In genomic region chr3:100068758-100069345, GRCh38 we compare ENCODE assay signal across 8 cellular contexts. TPM values are rescaled to one million over a fixed set of nuclear protein-coding genes. Genes with fewer than 3 reads are reported as not detected.
A peak's percentile ranks its signal among the peaks of the same experiment; 100 is the strongest.
DNase-seq lines count a peak whose midpoint lies in the region; ATAC-seq and TF ChIP-seq lines count a peak whose summit lies in the region.

No MANE protein-coding gene starts in this region.

- BruUV-seq in Calu3 (replicated peaks; lab: Mats Ljungman, UMichigan): no TSS peak

- H3K9me2 ChIP-seq in Karpas-422 (replicated peaks; ENCODE audit: insufficient read depth, low read length): no peaks in the 10 kb centered on the region

- H3K9ac ChIP-seq in Karpas-422 (ENCODE audit: low read length): no peak overlapping the region

- no peaks in the 10 kb centered on the region for H3K36me3 ChIP-seq in Karpas-422 (ENCODE audit: insufficient read depth, low read length)

- no peaks in the 10 kb centered on the region for H3K27me3 Mint-ChIP-seq in Calu3 (ENCODE audit: unreplicated experiment)
- H3K27me3 Mint-ChIP-seq in activated T-cell treated with anti-CD3 and anti-CD28 coated beads, Interleukin-2, amount 50 U/mL, for 72 hours (ENCODE audit: low read depth): no peaks in the 10 kb centered on the region

- peak overlapping the region; percentile 10 for H3K4me2 ChIP-seq in Karpas-422 (ENCODE audit: low read depth, low read length, poor library complexity, severe bottlenecking)

- H3K27ac Mint-ChIP-seq in Calu3 (ENCODE audit: unreplicated experiment): no peak overlapping the region
- H3K27ac Mint-ChIP-seq in activated T-cell treated with anti-CD3 and anti-CD28 coated beads, Interleukin-2, amount 50 U/mL, for 72 hours: no peak overlapping the region

- H3K27me3 ChIP-seq in Karpas-422 (ENCODE audit: low read length): no peaks in the 10 kb centered on the region

- no peaks in the 10 kb centered on the region for H3K36me3 Mint-ChIP-seq in Calu3 (ENCODE audit: insufficient read depth, unreplicated experiment)
- no peaks in the 10 kb centered on the region for H3K36me3 Mint-ChIP-seq in activated T-cell treated with anti-CD3 and anti-CD28 coated beads, Interleukin-2, amount 50 U/mL, for 72 hours (ENCODE audit: insufficient read depth in 2 of 2)

- H4K20me1 ChIP-seq in Karpas-422 (ENCODE audit: insufficient read depth, low read depth, low read length): no peaks in the 10 kb centered on the region

- H3K4me3 Mint-ChIP-seq in Calu3 (ENCODE audit: low read depth, unreplicated experiment): no peak overlapping the region
- H3K4me3 Mint-ChIP-seq in activated T-cell treated with anti-CD3 and anti-CD28 coated beads, Interleukin-2, amount 50 U/mL, for 72 hours: no peak overlapping the region

- no peaks in the 10 kb centered on the region for H3K4me1 Mint-ChIP-seq in Calu3 (ENCODE audit: low read depth, unreplicated experiment)
- peaks cover 40% of the 10 kb centered on the region for H3K4me1 Mint-ChIP-seq in activated T-cell treated with anti-CD3 and anti-CD28 coated beads, Interleukin-2, amount 50 U/mL, for 72 hours (ENCODE audit: low read depth)

- intact Hi-C loops in Calu3 (cut with micrococcal nuclease; ENCODE audit: unreplicated experiment): loop anchor here (1.0 kb wide), 1 partner anchor 185 kb away; no protein-coding TSS in a partner anchor

- no peaks in the 10 kb centered on the region for H3K9me3 ChIP-seq in Karpas-422 (ENCODE audit: low read length)

- H2AFZ ChIP-seq in Karpas-422 (ENCODE audit: low read length): no peak overlapping the region

- peak; percentile 79 for DNase-seq in Calu3
- peak; percentile 89 for DNase-seq in Karpas-422
- peak; percentile 76 for DNase-seq in RPMI7951 (ENCODE audit: low read depth)
- DNase-seq in activated T-cell treated with anti-CD3 and anti-CD28 coated beads, Interleukin-2, amount 50 U/mL, for 72 hours: peak; percentile 82
- DNase-seq in fibroblast of the conjunctiva (ENCODE audit: low read depth): peak; percentile 65
- DNase-seq in nucleus accumbens (lab: John Stamatoyannopoulos, UW): peak in 41 of 56 donors; percentile 3 to 73 (median 25)
- peak; percentile 67 for DNase-seq in superior temporal gyrus (ENCODE audit: extremely low spot score)

- TF ChIP-seq CTCF in Calu3 (IDR thresholded peaks at IDR 0.05; ENCODE audit: unreplicated experiment): peak; percentile 46

- H3K9me3 Mint-ChIP-seq in Calu3 (ENCODE audit: low read depth, unreplicated experiment): no peaks in the 10 kb centered on the region
- no peaks in the 10 kb centered on the region for H3K9me3 Mint-ChIP-seq in activated T-cell treated with anti-CD3 and anti-CD28 coated beads, Interleukin-2, amount 50 U/mL, for 72 hours

- no peaks in the 10 kb centered on the region for H3K79me2 ChIP-seq in Karpas-422 (ENCODE audit: low read length)

- no peak overlapping the region for H3K4me3 ChIP-seq in Karpas-422 (ENCODE audit: low read length)

- no peak overlapping the region for H3K27ac ChIP-seq in Karpas-422 (ENCODE audit: low read length)

- CTCF ChIA-PET in Calu3 (lab: Charles Lee): interaction anchor here (0.6 to 1.5 kb wide), 8 partner anchors 17 to 237 kb away, joined by 3 to 28 read pairs (median 4); partner anchors contain the start of gene TBC1D23

- H3K4me1 ChIP-seq in Karpas-422 (ENCODE audit: low read length): peaks cover 3% of the 10 kb centered on the region

- peak; percentile 63 for ATAC-seq in GM21526 (IDR thresholded peaks at IDR 0.05; ENCODE audit: low FRiP score, unreplicated experiment)
- ATAC-seq in activated T-cell treated with anti-CD3 and anti-CD28 coated beads, Interleukin-2, amount 50 U/mL, for 72 hours (replicated peaks in 1 of 2): peak; percentile 92

RNA-seq across cellular contexts. Expression of gene FILIP1L, which starts 45.4 kb away (rescaled TPM):
- 2.4 and 5.2 TPM in 2 replicates for total RNA-seq in Calu3 (2022)
- total RNA-seq in Karpas-422 (2014; rRNA removed; shearing (Covaris generic); ENCODE audit: low replicate concordance): 0.37 and 0.43 TPM in 2 replicates
- under 0.01 TPM in 1 of 2 replicates, not detected in the other for total RNA-seq in RPMI7951 (2014; rRNA removed; shearing (Covaris generic))
- total RNA-seq in activated T-cell treated with anti-CD3 and anti-CD28 coated beads, Interleukin-2, amount 50 U/mL, for 72 hours: under 1 TPM; 0.46 to 0.93 TPM

Comparison
In these comparisons a context has a peak if more than half of its experiments do, and no peak if none do; other contexts are left out.
1. DNase-seq: peak in every context shown above with its lines; median percentile 89 in Karpas-422; 82 in activated T-cell treated with anti-CD3 and anti-CD28 coated beads, Interleukin-2, amount 50 U/mL, for 72 hours; 79 in Calu3; 76 in RPMI7951; 67 in superior temporal gyrus; 65 in fibroblast of the conjunctiva; 25 in nucleus accumbens.